8 cellular contexts compared by ENCODE assay signal in genomic region chr10:96721207-96721572, GRCh38. TPM values are rescaled to one million over a fixed set of nuclear protein-coding genes. Genes with fewer than 3 reads are reported as not detected.
DNase-seq lines count a peak whose midpoint lies in the region; ATAC-seq, FAIRE-seq and TF ChIP-seq lines count a peak whose summit lies in the region.

No MANE protein-coding gene starts in this region.

- in situ Hi-C loops in HepG2 (cut with HindIII; ENCODE audit: extremely low pct_ligation_motif_present, low pct_unique_long_range_greater_than_20kb): no loop called here

- no peak for ATAC-seq in CD4-positive, CD25-positive, alpha-beta regulatory T cell (ENCODE audit: low read depth in 2 of 2)
- no peak for ATAC-seq in activated CD8-positive, alpha-beta T cell treated with anti-CD3 and anti-CD28 coated beads for 36 hours
- ATAC-seq in HepG2 (peak; percentile 4; the same call in 1 of the 3 replicates), GM18867 (IDR thresholded peaks at IDR 0.05; ENCODE audit: unreplicated experiment) (no peak), GM18907 (IDR thresholded peaks at IDR 0.05; ENCODE audit: unreplicated experiment) (no peak), Right ventricle myocardium superior (ENCODE audit: poor library complexity) (no peak)

- TF ChIP-seq RAD21 in HepG2 (CRISPR knock-in tag; IDR thresholded peaks at IDR 0.05): no peak

- no peak overlapping the region for H2AFZ ChIP-seq in HepG2 (ENCODE audit: low read length)

- peak overlapping the region; percentile 95 for H3K4me2 ChIP-seq in HepG2 (ENCODE audit: low read depth, low read length)

- H3K27ac Mint-ChIP-seq in CD4-positive, CD25-positive, alpha-beta regulatory T cell: peak overlapping the region; percentile 57 to 95 (median 85)
- H3K27ac Mint-ChIP-seq in activated CD8-positive, alpha-beta T cell treated with anti-CD3 and anti-CD28 coated beads for 36 hours: peak overlapping the region; percentile 87

- POLR2A ChIA-PET in activated CD8-positive, alpha-beta T cell treated with anti-CD3 and anti-CD28 coated beads for 36 hours (lab: Charles Lee): interaction anchor here (1.2 kb wide), 1 partner anchor 80 kb away, joined by 3 read pairs; no protein-coding TSS in a partner anchor
- POLR2A ChIA-PET in HepG2 (lab: Yijun Ruan, JAX): interaction anchor here (1.2 kb wide), 1 partner anchor 45 kb away, joined by 7 read pairs; no protein-coding TSS in a partner anchor

- H3K27me3 Mint-ChIP-seq in CD4-positive, CD25-positive, alpha-beta regulatory T cell: peaks cover 7% of the 10 kb centered on the region
- H3K27me3 Mint-ChIP-seq in activated CD8-positive, alpha-beta T cell treated with anti-CD3 and anti-CD28 coated beads for 36 hours: no peaks in the 10 kb centered on the region

- FAIRE-seq in HepG2 (lab: Jason Lieb, UNC) (no peak), frontal cortex (lab: Jason Lieb, UNC) (no peak)

- H3K9me3 Mint-ChIP-seq in CD4-positive, CD25-positive, alpha-beta regulatory T cell: peaks cover 0 to 2% (median 0%) of the 10 kb centered on the region in 7 donors
- no peaks in the 10 kb centered on the region for H3K9me3 Mint-ChIP-seq in activated CD8-positive, alpha-beta T cell treated with anti-CD3 and anti-CD28 coated beads for 36 hours

- no peak for DNase-seq in CD4-positive, CD25-positive, alpha-beta regulatory T cell
- no peak for DNase-seq in HL-60 (ENCODE audit: low read depth in 1 of 2, low spot score in 1 of 2)
- DNase-seq in activated CD8-positive, alpha-beta T cell treated with anti-CD3 and anti-CD28 coated beads for 36 hours: no peak
- DNase-seq in HepG2 (ENCODE audit: low spot score): no peak
- no peak for DNase-seq in frontal cortex (ENCODE audit: low spot score in 2 of 2)
- DNase-seq in Right ventricle myocardium superior: no peak

- H3K4me1 ChIP-seq in CD4-positive, CD25-positive, alpha-beta regulatory T cell (ENCODE audit: control insufficient read depth, insufficient read depth, low read length, poor library complexity, severe bottlenecking): peaks cover 15% of the 10 kb centered on the region
- peaks cover 35% of the 10 kb centered on the region for H3K4me1 ChIP-seq in HepG2 (ENCODE audit: insufficient read depth, low read length)

- TF ChIP-seq POLR2A in HepG2 (IDR thresholded peaks at IDR 0.05; ENCODE audit: insufficient read depth in 1 of 2, low read depth in 2 of 2, low read length in 2 of 2): no peak

- no peaks in the 10 kb centered on the region for H3K27me3 ChIP-seq in CD4-positive, CD25-positive, alpha-beta regulatory T cell (ENCODE audit: control insufficient read depth, insufficient read depth, low read length)
- H3K27me3 ChIP-seq in HL-60 (ENCODE audit: insufficient read depth, poor library complexity, severe bottlenecking) (no peaks in the 10 kb centered on the region), HepG2 (ENCODE audit: control insufficient read depth in 1 of 2, insufficient read depth in 2 of 2, low read length in 2 of 2) (peaks cover 2 to 14% of the 10 kb centered on the region in 2 experiments; a peak in 3 of 5 replicates)

- intact Hi-C loops in activated CD8-positive, alpha-beta T cell treated with anti-CD3 and anti-CD28 coated beads for 36 hours (cut with micrococcal nuclease): no loop called here
- intact Hi-C loops in HepG2 (cut with micrococcal nuclease; ENCODE audit: unreplicated experiment) (loop anchor here (1.0 to 2.0 kb wide), 2 partner anchors 24 to 78 kb away; no protein-coding TSS in a partner anchor), Right ventricle myocardium superior (cut with DNase I) (no loop called here)

- H3K4me3 Mint-ChIP-seq in CD4-positive, CD25-positive, alpha-beta regulatory T cell: peak overlapping the region; percentile 90 to 95 (median 92)
- peak overlapping the region; percentile 79 for H3K4me3 Mint-ChIP-seq in activated CD8-positive, alpha-beta T cell treated with anti-CD3 and anti-CD28 coated beads for 36 hours

- TF ChIP-seq CTCF in HL-60 (IDR thresholded peaks at IDR 0.05; ENCODE audit: insufficient read depth, low read length) (no peak), HepG2 (CRISPR knock-in tag; IDR thresholded peaks at IDR 0.05) (peak; percentile 20; the same call in 1 of the 2 replicates)
- no peak for TF ChIP-seq CTCF in activated CD8-positive, alpha-beta T cell treated with anti-CD3 and anti-CD28 coated beads for 36 hours (IDR thresholded peaks at IDR 0.05)

- no peaks in the 10 kb centered on the region for H3K36me3 ChIP-seq in CD4-positive, CD25-positive, alpha-beta regulatory T cell (ENCODE audit: control insufficient read depth, insufficient read depth, low read length)
- no peaks in the 10 kb centered on the region for H3K36me3 ChIP-seq in HepG2 (replicated peaks in 1 of 2; ENCODE audit: control insufficient read depth in 1 of 2, insufficient read depth in 2 of 2, low read length in 2 of 2)

- BruUV-seq in HepG2 (replicated peaks; lab: Mats Ljungman, UMichigan): no TSS peak

- TF ChIP-seq EP300 in HepG2 (IDR thresholded peaks at IDR 0.05; ENCODE audit: low read depth in 2 of 2, low read length in 2 of 2) (no peak), HepG2 (CRISPR knock-in tag; IDR thresholded peaks at IDR 0.05; ENCODE audit: borderline replicate concordance) (no peak)

- H3K9me3 ChIP-seq in CD4-positive, CD25-positive, alpha-beta regulatory T cell (ENCODE audit: control insufficient read depth in 2 of 2, low read length in 2 of 2): no peaks in the 10 kb centered on the region
- H3K9me3 ChIP-seq in HepG2 (ENCODE audit: low read length): no peaks in the 10 kb centered on the region

- H3K27ac ChIP-seq in CD4-positive, CD25-positive, alpha-beta regulatory T cell (ENCODE audit: insufficient read depth, low read length, poor library complexity, severe bottlenecking): no peak overlapping the region
- peak overlapping the region; percentile 95 for H3K27ac ChIP-seq in HL-60 (replicated peaks)
- H3K27ac ChIP-seq in HepG2 (ENCODE audit: extremely low read length, insufficient read depth, low read length): no peak overlapping the region

- H3K79me2 ChIP-seq in HepG2 (ENCODE audit: insufficient read depth, low read length): no peaks in the 10 kb centered on the region

- H3K4me1 Mint-ChIP-seq in CD4-positive, CD25-positive, alpha-beta regulatory T cell: peaks cover 10 to 28% (median 17%) of the 10 kb centered on the region in 4 donors
- peaks cover 24% of the 10 kb centered on the region for H3K4me1 Mint-ChIP-seq in activated CD8-positive, alpha-beta T cell treated with anti-CD3 and anti-CD28 coated beads for 36 hours (ENCODE audit: low read depth)

- H3K36me3 Mint-ChIP-seq in CD4-positive, CD25-positive, alpha-beta regulatory T cell: no peaks in the 10 kb centered on the region
- no peaks in the 10 kb centered on the region for H3K36me3 Mint-ChIP-seq in activated CD8-positive, alpha-beta T cell treated with anti-CD3 and anti-CD28 coated beads for 36 hours (ENCODE audit: low read depth)

- H3K4me3 ChIP-seq in CD4-positive, CD25-positive, alpha-beta regulatory T cell (ENCODE audit: low read depth, low read length): peak overlapping the region; percentile 81
- no peak overlapping the region; the same call in 1 of the 2 replicates for H3K4me3 ChIP-seq in HL-60 (replicated peaks; ENCODE audit: insufficient read depth, low read length)
- H3K4me3 ChIP-seq in HepG2 (replicated peaks in 1 of 3; ENCODE audit: insufficient read depth in 1 of 3, low read depth in 2 of 3, low read length in 3 of 3): peak overlapping the region in 1 of 3 experiments; percentile 78; a peak in 1 of 6 replicates

- CTCF ChIA-PET in activated CD8-positive, alpha-beta T cell treated with anti-CD3 and anti-CD28 coated beads for 36 hours (lab: Charles Lee): interaction anchor here (1.5 kb wide), 1 partner anchor 81 kb away, joined by 4 read pairs; no protein-coding TSS in a partner anchor
- CTCF ChIA-PET in HepG2 (lab: Yijun Ruan, JAX; ENCODE audit: low intra/inter-chr PET ratio, low total read pairs): interaction anchor here (4.1 kb wide), 1 partner anchor 80 kb away, joined by 26 read pairs; no protein-coding TSS in a partner anchor

- no peak overlapping the region for H3K9ac ChIP-seq in HepG2 (ENCODE audit: insufficient read depth, low read depth, low read length)

- no peaks in the 10 kb centered on the region for H4K20me1 ChIP-seq in HepG2 (ENCODE audit: insufficient read depth, low read length)

- 39% methylated on average over 4 of the region's 4 CpGs for WGBS in HepG2 (ENCODE audit: low lambda C conversion rate)

TF ChIP-seq in HepG2, 621 proteins besides CTCF, POLR2A, EP300 and RAD21 (continues in another document):
- TF ChIP-seq GABPB1 (CRISPR knock-in tag; IDR thresholded peaks at IDR 0.05) (no peak), ZIK1 (CRISPR knock-in tag; IDR thresholded peaks at IDR 0.05; ENCODE audit: borderline replicate concordance, low read depth) (no peak), ZMYM4 (CRISPR knock-in tag; IDR thresholded peaks at IDR 0.05) (no peak), NR2F2 (IDR thresholded peaks at IDR 0.05; ENCODE audit: borderline replicate concordance, low read depth) (no peak)

RNA-seq across cellular contexts. Expression of gene PIK3AP1, which starts 0.9 kb away (rescaled TPM):
- total RNA-seq in CD4-positive, CD25-positive, alpha-beta regulatory T cell: 1.5 TPM
- polyA plus RNA-seq in CD4-positive, CD25-positive, alpha-beta regulatory T cell: 1 to 10 TPM in 3 of 4 donors, under 1 TPM in 1; 0.92 to 3.5 (median 1.8) TPM
- total RNA-seq in activated CD8-positive, alpha-beta T cell treated with anti-CD3 and anti-CD28 coated beads for 36 hours: 1 to 10 TPM; 4.1 to 4.7 TPM
- 13.8 and 18.5 TPM in 2 replicates for total RNA-seq in HepG2 (2016; rRNA removed; fragmentation: Illumina TruSeq; extraction: Trizol)
- 2.4 and 2.7 TPM in 2 replicates for total RNA-seq in HepG2 (2016; cell fraction: cytosol; rRNA removed; fragmentation: Illumina TruSeq; extraction: Trizol; ENCODE audit: low read depth)
- total RNA-seq in HepG2 (2016; cell fraction: insoluble cytoplasmic fraction; rRNA removed; fragmentation: Illumina TruSeq; extraction: Trizol): 12.7 and 17.4 TPM in 2 replicates
- 9.7 and 10.0 TPM in 2 replicates for total RNA-seq in HepG2 (2016; cell fraction: membrane; rRNA removed; fragmentation: Illumina TruSeq; extraction: Trizol)
- 9.3 and 9.7 TPM in 2 replicates for total RNA-seq in HepG2 (2016; cell fraction: nucleus; rRNA removed; fragmentation: Illumina TruSeq; extraction: Trizol)
- polyA plus RNA-seq in HepG2 (2011; rRNA removed): 3.6 and 4.6 TPM in 2 replicates
- 3.8 and 6.8 TPM in 2 replicates for polyA plus RNA-seq in HepG2 (2011; cell fraction: cytosol; rRNA removed)
- 1.4 and 3.6 TPM in 2 replicates for polyA plus RNA-seq in HepG2 (2011; cell fraction: nucleus; rRNA removed)
- 5.0 and 6.6 TPM in 2 replicates for polyA plus RNA-seq in HepG2 (2012)
- polyA plus RNA-seq in HepG2 (2016; cell fraction: cytosol; fragmentation: Illumina TruSeq; extraction: Trizol; ENCODE audit: low read depth): 1.0 and 1.1 TPM in 2 replicates
- polyA plus RNA-seq in HepG2 (2016; cell fraction: insoluble cytoplasmic fraction; fragmentation: Illumina TruSeq; extraction: Trizol; ENCODE audit: low read depth): 14.5 and 14.6 TPM in 2 replicates
- 4.6 TPM in 2 replicates for polyA plus RNA-seq in HepG2 (2016; cell fraction: membrane; fragmentation: Illumina TruSeq; extraction: Trizol; ENCODE audit: low read depth)
- 7.6 and 7.8 TPM in 2 replicates for polyA plus RNA-seq in HepG2 (2016; cell fraction: nucleus; fragmentation: Illumina TruSeq; extraction: Trizol; ENCODE audit: insufficient read depth, low read depth)
- 0.63 and 5.2 TPM in 2 replicates for polyA minus RNA-seq in HepG2 (2011; rRNA and poly(A)+ RNA removed; ENCODE audit: low replicate concordance)
- polyA minus RNA-seq in HepG2 (2011; cell fraction: cytosol; rRNA and poly(A)+ RNA removed): 2.9 and 6.4 TPM in 2 replicates
- 3.2 and 7.1 TPM in 2 replicates for polyA minus RNA-seq in HepG2 (2011; cell fraction: nucleus; rRNA and poly(A)+ RNA removed)
- 4.5 TPM for total RNA-seq in frontal cortex
- 6.9 TPM for total RNA-seq in Right ventricle myocardium superior
